In the genomic region with DNA sequence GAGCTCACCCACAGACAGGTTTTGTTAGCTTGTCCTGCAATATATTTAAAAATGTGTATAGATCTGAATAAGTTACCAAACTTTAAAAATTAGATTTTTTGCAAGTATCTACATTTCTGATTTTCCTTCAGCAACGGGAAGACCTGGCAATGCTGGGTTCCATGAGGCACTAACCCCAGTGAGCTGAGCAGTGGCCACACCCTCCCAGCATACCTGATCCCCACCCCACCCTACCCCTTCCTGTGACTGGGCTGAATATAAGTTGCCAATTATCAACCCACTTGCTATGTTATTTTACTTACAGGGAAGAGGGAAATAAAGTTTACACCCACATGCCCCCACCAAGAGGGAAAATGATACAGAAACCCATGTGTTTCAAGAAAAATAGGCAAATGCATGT, we compare ENCODE assay signal across 15 cellular contexts.
"Had no signal": no experiment of that assay in that cellular context is flagged by ENCODE, and none has a peak within 500 bp of the region (broad histone marks: within the 10 kb centered on the region; RNA-seq: fewer than 3 reads in every experiment).

No MANE protein-coding gene starts in this region.

- H3K4me1 ChIP-seq: foreskin keratinocyte had no signal

- H3K9me3 ChIP-seq: stomach, thoracic aorta had no signal

- H3K4me3 ChIP-seq: stomach, thoracic aorta had no signal

- H3K27ac ChIP-seq: foreskin keratinocyte, thoracic aorta had no signal

- DNase-seq: cerebellar nuclear complex; effector CD4-positive, alpha-beta T cell; endodermal cell; erythroblast; foreskin keratinocyte; hippocampal formation; mesendoderm; naive thymus-derived CD4-positive, alpha-beta T cell; stimulated activated CD4-positive, alpha-beta T cell treated with anti-CD3 and anti-CD28 coated beads, Interleukin-15, amount 100 ng/mL, for 24 hours; stimulated activated CD4-positive, alpha-beta T cell treated with anti-CD3 and anti-CD28 coated beads, Interleukin-1b, Interleukin-23, amount 100 ng/mL, for 48 hours; stimulated activated CD4-positive, alpha-beta T cell treated with anti-CD3 and anti-CD28 coated beads, Interleukin-4, amount 100 ng/mL, for 24 hours; stimulated activated naive B cell treated with anti-CD40 and anti-IgM and Interleukin-4, amounts not matched to agents 10 μg/mL and 1 μg/mL and 100 μg/mL, for 72 hours; trophoblast cell had no signal

- H3K27me3 ChIP-seq: foreskin keratinocyte, stomach had no signal

- ATAC-seq: foreskin keratinocyte; naive thymus-derived CD4-positive, alpha-beta T cell; stimulated activated naive B cell treated with anti-CD40 and anti-IgM and Interleukin-4, amounts not matched to agents 10 μg/mL and 1 μg/mL and 100 μg/mL, for 72 hours had no signal

- H3K36me3 ChIP-seq: stomach, thoracic aorta had no signal
